ENCODE assay signal across 9 cellular contexts in the genomic region with DNA sequence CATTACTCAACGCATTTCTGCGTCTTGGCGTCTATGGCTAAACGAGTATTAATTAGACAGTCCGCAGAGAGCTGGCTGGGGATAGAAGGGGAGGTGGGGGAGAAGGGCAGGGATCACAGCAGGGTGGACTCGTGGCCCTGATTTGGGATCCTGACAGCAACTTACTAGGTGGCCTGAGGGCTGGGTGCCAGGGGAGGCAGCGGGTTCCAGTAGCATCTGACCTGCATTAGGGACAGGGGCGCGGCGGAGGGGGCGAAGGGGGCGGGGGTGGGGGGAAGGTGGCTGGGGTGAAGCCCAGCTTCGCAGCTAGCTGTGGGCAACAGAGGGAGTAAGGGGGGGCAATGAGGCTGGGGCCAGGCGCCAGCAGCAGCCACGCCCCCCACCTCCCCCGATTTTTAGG. TPM values are rescaled to one million over a fixed set of nuclear protein-coding genes. Genes with fewer than 3 reads are reported as not detected.
DNase-seq lines count a peak whose midpoint lies in the region; ATAC-seq and TF ChIP-seq lines count a peak whose summit lies in the region.
"Had no signal": no experiment of that assay in that cellular context is flagged by ENCODE, and none has a peak within 500 bp of the region (broad histone marks: within the 10 kb centered on the region; RNA-seq: fewer than 3 reads in every experiment).

No MANE protein-coding gene starts in this region.

- BruUV-seq in OCI-LY7 (replicated peaks; lab: Mats Ljungman, UMichigan): no TSS peak

- TF ChIP-seq CTCF in RWPE2 (IDR thresholded peaks at IDR 0.05; ENCODE audit: poor library complexity, severe bottlenecking) (no peak), fibroblast of pulmonary artery (IDR thresholded peaks at IDR 0.05; ENCODE audit: low read length, missing control alignments) (no peak), osteoblast (IDR thresholded peaks at IDR 0.05; ENCODE audit: extremely low read depth, low read depth, low read length) (no peak), OCI-LY7 (conservative IDR thresholded peaks at IDR 0.05; ENCODE audit: low read length) (no peak)

- intact Hi-C loops in OCI-LY7 (cut with micrococcal nuclease; ENCODE audit: unreplicated experiment): no loop called here

- H3K27me3 ChIP-seq in BLaER1: peaks cover 16% of the 10 kb centered on the region; the same call in 1 of the 2 replicates
- H3K27me3 ChIP-seq in RWPE2 (ENCODE audit: insufficient read depth, poor library complexity, severe bottlenecking): no peaks in the 10 kb centered on the region
- no peaks in the 10 kb centered on the region for H3K27me3 ChIP-seq in osteoblast (ENCODE audit: insufficient read depth, low read length)

- no peak for ATAC-seq in RWPE2 (ENCODE audit: low read depth)

- H3K36me3 ChIP-seq in BLaER1 (no peaks in the 10 kb centered on the region), RWPE2 (ENCODE audit: low read depth) (peaks cover 4% of the 10 kb centered on the region; the same call in 1 of the 2 replicates), osteoblast (ENCODE audit: insufficient read depth, low read length) (no peaks in the 10 kb centered on the region), OCI-LY7 (ENCODE audit: insufficient read depth, low read length) (no peaks in the 10 kb centered on the region)

- H3K9me2 ChIP-seq in OCI-LY7 (ENCODE audit: insufficient read depth, low read length): no peaks in the 10 kb centered on the region

- DNase-seq in RWPE2 (ENCODE audit: low spot score) (no peak), fibroblast of pulmonary artery (ENCODE audit: low read depth) (no peak), osteoblast (ENCODE audit: insufficient read length, low spot score, missing footprints) (no peak), OCI-LY7 (ENCODE audit: low spot score) (no peak), EL (no peak)
- no peak for DNase-seq in activated effector memory CD4-positive, alpha-beta T cell treated with anti-CD3 and anti-CD28 coated beads, Interleukin-2, amount 50 U/mL, for 16 hours
- no peak for DNase-seq in stimulated activated CD4-positive, alpha-beta T cell treated with anti-CD3 and anti-CD28 coated beads, Interleukin-2, amount 100 ng/mL, for 48 hours

- peak overlapping the region; percentile 99 for H3K4me2 ChIP-seq in BLaER1
- peak overlapping the region; percentile 79 for H3K4me2 ChIP-seq in osteoblast (ENCODE audit: insufficient read depth, low read length)
- no peak overlapping the region for H3K4me2 ChIP-seq in OCI-LY7 (ENCODE audit: low read length)

- H3K4me3 ChIP-seq in BLaER1 (peak overlapping the region; percentile 81), RWPE2 (ENCODE audit: severe bottlenecking) (peak overlapping the region; percentile 97), fibroblast of pulmonary artery (replicated peaks; ENCODE audit: low read depth, low read length) (peak overlapping the region; percentile 72), osteoblast (ENCODE audit: insufficient read depth, low read length) (peak overlapping the region; percentile 80), OCI-LY7 (ENCODE audit: low read depth, low read length, poor library complexity, severe bottlenecking) (no peak overlapping the region)

- H3K9ac ChIP-seq in BLaER1: no peak overlapping the region; the same call in 1 of the 2 replicates

- CTCF ChIA-PET in OCI-LY7 (lab: Charles Lee; ENCODE audit: unreplicated experiment): interaction anchor here (0.8 kb wide), 1 partner anchor 60 kb away, joined by 3 read pairs; no protein-coding TSS in a partner anchor

- peaks cover 22% of the 10 kb centered on the region for H3K4me1 ChIP-seq in BLaER1
- peaks cover 33% of the 10 kb centered on the region for H3K4me1 ChIP-seq in RWPE2 (ENCODE audit: insufficient read depth, poor library complexity, severe bottlenecking)
- H3K4me1 ChIP-seq in osteoblast (ENCODE audit: insufficient read depth, low read length): peaks cover 18% of the 10 kb centered on the region
- no peaks in the 10 kb centered on the region for H3K4me1 ChIP-seq in OCI-LY7 (ENCODE audit: insufficient read depth, low read length, poor library complexity, severe bottlenecking)

- H3K79me2 ChIP-seq in osteoblast (ENCODE audit: insufficient read depth, low read length): peaks cover 22% of the 10 kb centered on the region
- H3K79me2 ChIP-seq in OCI-LY7 (ENCODE audit: insufficient read depth, low read depth, low read length): no peaks in the 10 kb centered on the region

- no peaks in the 10 kb centered on the region for H4K20me1 ChIP-seq in BLaER1
- peaks cover 18% of the 10 kb centered on the region for H4K20me1 ChIP-seq in osteoblast (ENCODE audit: insufficient read depth, low read length)
- H4K20me1 ChIP-seq in OCI-LY7 (ENCODE audit: insufficient read depth, low read length): no peaks in the 10 kb centered on the region

- H3K9me3 ChIP-seq in BLaER1: no peaks in the 10 kb centered on the region
- no peaks in the 10 kb centered on the region for H3K9me3 ChIP-seq in RWPE2 (ENCODE audit: severe bottlenecking)
- H3K9me3 ChIP-seq in osteoblast (ENCODE audit: low read depth, low read length): no peaks in the 10 kb centered on the region
- no peaks in the 10 kb centered on the region for H3K9me3 ChIP-seq in OCI-LY7 (ENCODE audit: low read length)

- H2AFZ ChIP-seq in osteoblast (ENCODE audit: low read length) (peak overlapping the region; percentile 77), OCI-LY7 (ENCODE audit: low read length) (no peak overlapping the region)

- H3K27ac ChIP-seq in BLaER1 (no peak overlapping the region), RWPE2 (ENCODE audit: poor library complexity, severe bottlenecking) (no peak overlapping the region), osteoblast (ENCODE audit: low read depth, low read length) (no peak overlapping the region), OCI-LY7 (ENCODE audit: low read depth, low read length, poor library complexity, severe bottlenecking) (no peak overlapping the region)
- H3K27ac ChIP-seq: HL-60 had no signal

- POLR2A ChIA-PET in OCI-LY7 (lab: Charles Lee): no interaction called here

RNA-seq across cellular contexts. Expression of gene BACE2, which starts 1.0 kb away (rescaled TPM):
- total RNA-seq in osteoblast (85.2 and 85.8 TPM in 2 replicates), OCI-LY7 (2022) (not detected in 2 replicates)
- not detected in 2 replicates for total RNA-seq in OCI-LY7 (2014; rRNA removed; shearing (Covaris generic))

Comparison
In these comparisons a context has a peak if more than half of its experiments do, and no peak if none do; other contexts are left out.
1. RNA of gene BACE2, which starts 1.0 kb away (total RNA-seq): 85.2 to 85.8 TPM in osteoblast; not detected in OCI-LY7; every median in the first group is over 10 times any median in the second.